In the genomic region with DNA sequence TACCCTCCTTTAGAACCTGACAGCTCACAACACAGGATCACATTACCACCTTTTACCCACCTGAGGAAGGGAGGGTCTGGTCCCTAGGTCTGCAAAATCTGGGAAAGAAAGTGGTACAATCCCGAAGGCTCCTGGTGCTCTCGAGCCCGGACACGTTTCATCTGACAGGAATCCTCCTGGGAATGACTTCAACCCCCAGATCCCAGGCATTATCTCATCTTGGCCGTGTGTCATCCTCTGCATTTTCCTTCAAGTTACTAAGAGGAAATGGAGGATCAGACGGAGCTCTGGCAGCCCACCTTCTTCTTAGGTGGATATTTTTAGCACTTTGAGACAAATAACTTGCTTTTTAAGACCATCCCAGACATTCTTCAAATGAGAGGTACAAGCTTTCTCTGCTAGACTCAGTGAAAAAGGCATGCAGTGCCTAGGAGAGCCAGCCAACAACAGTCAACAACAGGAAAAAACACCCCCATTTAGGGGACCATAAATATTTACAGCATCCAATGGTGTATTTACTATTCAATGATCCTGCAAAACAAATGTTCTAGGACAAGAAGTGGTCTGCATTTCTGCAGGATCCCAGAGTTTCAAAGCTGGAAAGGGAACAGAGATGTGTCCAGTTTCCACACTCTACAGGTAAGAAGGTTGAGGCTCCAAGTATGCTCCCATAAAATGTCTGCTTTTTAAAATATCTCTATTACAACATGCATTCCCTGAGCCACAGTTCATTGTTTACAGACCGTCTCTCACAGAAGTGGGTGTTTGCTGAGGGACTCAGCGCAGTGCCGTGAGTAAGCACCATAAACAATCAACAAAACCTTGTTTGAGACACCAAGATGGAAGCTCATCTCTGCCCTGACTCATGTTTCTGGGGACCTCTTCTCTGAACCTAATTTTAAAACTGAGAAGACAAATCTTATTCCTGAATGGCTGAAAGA, we compare ENCODE assay signal across 1 cellular context.
TF ChIP-seq lines count a peak whose summit lies in the region.

No MANE protein-coding gene starts in this region.

TF ChIP-seq in IMR-90, 13 proteins besides CTCF, POLR2A, EP300 and RAD21:
- TF ChIP-seq CEBPB (IDR thresholded peaks at IDR 0.05; ENCODE audit: low read depth, low read length) (peak; percentile 64; the same call in 1 of the 2 replicates), MXI1 (IDR thresholded peaks at IDR 0.05; ENCODE audit: borderline replicate concordance, low read depth, low read length) (0 out of 2 replicates have a peak, but pooled peaks have one; percentile 30), BHLHE40 (IDR thresholded peaks at IDR 0.05; ENCODE audit: low read depth, low read length) (0 out of 2 replicates have a peak, but pooled peaks have one; percentile 40), FOS (IDR thresholded peaks at IDR 0.05; ENCODE audit: low read depth, low read length) (peak; percentile 81; the same call in 1 of the 2 replicates), SMC3 (IDR thresholded peaks at IDR 0.05; ENCODE audit: low read depth, low read length) (no peak), MAFK (IDR thresholded peaks at IDR 0.05; ENCODE audit: low read depth, low read length) (no peak)
